Comparison of ENCODE assay signal across 8 cellular contexts in the genomic region with DNA sequence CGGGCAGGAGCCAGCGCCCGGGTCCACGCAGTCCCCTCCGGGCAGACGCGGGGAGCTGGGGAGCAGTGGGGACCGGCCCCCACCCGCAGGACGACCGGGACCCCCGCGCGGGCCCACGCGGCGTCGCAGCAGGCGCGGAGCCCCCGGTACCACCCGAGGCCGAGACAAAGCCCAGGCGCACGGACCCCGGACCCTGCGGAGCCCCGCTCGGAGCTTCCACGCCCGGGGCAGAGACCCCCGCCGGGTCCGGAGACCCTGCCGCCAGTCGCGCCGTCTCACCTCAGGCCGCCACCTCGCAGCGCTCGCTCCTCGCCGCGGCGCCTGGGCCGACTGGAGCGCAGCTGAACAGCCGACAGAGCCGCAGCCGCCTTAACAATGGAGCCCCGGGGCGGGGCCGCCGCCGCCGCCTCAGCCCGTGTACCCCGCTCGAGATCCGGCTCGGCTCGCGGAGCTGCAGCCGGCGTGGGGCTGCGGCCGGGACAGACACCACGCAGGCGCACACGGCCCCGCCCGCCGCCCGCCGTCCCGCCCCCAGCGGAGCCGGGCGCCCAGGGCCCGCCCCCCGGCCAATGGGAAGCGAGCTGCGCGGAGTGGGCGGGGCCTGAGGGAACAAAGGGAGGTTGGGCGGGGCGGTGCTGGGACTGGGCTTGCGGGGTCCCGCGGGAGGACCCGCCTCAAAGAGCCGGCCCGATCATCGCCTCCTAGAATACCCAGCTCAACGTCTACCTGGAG. TPM values are rescaled to one million over a fixed set of nuclear protein-coding genes. Genes with fewer than 3 reads are reported as not detected.
DNase-seq lines count a peak whose midpoint lies in the region; ATAC-seq lines count a peak whose summit lies in the region.

A gene with protein sequence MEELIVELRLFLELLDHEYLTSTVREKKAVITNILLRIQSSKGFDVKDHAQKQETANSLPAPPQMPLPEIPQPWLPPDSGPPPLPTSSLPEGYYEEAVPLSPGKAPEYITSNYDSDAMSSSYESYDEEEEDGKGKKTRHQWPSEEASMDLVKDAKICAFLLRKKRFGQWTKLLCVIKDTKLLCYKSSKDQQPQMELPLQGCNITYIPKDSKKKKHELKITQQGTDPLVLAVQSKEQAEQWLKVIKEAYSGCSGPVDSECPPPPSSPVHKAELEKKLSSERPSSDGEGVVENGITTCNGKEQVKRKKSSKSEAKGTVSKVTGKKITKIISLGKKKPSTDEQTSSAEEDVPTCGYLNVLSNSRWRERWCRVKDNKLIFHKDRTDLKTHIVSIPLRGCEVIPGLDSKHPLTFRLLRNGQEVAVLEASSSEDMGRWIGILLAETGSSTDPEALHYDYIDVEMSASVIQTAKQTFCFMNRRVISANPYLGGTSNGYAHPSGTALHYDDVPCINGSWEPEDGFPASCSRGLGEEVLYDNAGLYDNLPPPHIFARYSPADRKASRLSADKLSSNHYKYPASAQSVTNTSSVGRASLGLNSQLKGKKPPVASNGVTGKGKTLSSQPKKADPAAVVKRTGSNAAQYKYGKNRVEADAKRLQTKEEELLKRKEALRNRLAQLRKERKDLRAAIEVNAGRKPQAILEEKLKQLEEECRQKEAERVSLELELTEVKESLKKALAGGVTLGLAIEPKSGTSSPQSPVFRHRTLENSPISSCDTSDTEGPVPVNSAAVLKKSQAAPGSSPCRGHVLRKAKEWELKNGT (minus strand): TSS at position 485 of the 732 bp plus-strand sequence. CDS start 67,783 bp downstream, outside the sequence.

- H2BK15ac ChIP-seq in mesendoderm (replicated peaks; ENCODE audit: low read depth): no peak within 1 kb of the TSS

- no peaks in the 10 kb centered on the region for H3K36me3 ChIP-seq in mesendoderm (ENCODE audit: control insufficient read depth, insufficient read depth, low read length)

- ATAC-seq in GM18907 (IDR thresholded peaks at IDR 0.05; ENCODE audit: unreplicated experiment) (peak; percentile 86), HG03175 (IDR thresholded peaks at IDR 0.05; ENCODE audit: unreplicated experiment) (peak; percentile 92)

- H3K79me2 ChIP-seq in mesendoderm (ENCODE audit: control insufficient read depth, insufficient read depth, low read length): peaks cover 31% of the 10 kb centered on the region

- H2BK5ac ChIP-seq in mesendoderm (ENCODE audit: low read length): no peak within 1 kb of the TSS

- peaks cover 3% of the 10 kb centered on the region for H3K79me1 ChIP-seq in mesendoderm (ENCODE audit: low read length)

- peak within 1 kb of the TSS; percentile 91 for H3K23ac ChIP-seq in mesendoderm (ENCODE audit: low read length)

- peak within 1 kb of the TSS; percentile 76 for H3K4me3 ChIP-seq in mesendoderm (ENCODE audit: low read length)

- H3K18ac ChIP-seq in mesendoderm (ENCODE audit: low read length): peak within 1 kb of the TSS; percentile 19

- H3K27ac ChIP-seq in mesendoderm (ENCODE audit: low read depth, low read length): peak within 1 kb of the TSS; percentile 83

- H3K4ac ChIP-seq in mesendoderm (ENCODE audit: low read depth, low read length): peak within 1 kb of the TSS; percentile 7

- H3K27me3 ChIP-seq in mesendoderm (ENCODE audit: insufficient read depth, low read length, poor library complexity): no peaks in the 10 kb centered on the region

- H2AK5ac ChIP-seq in mesendoderm (ENCODE audit: low read length): no peak within 1 kb of the TSS

- DNase-seq in A172 (ENCODE audit: low spot score) (peak; percentile 60), NCI-H774 (lab: John Stamatoyannopoulos, UW) (peak; percentile 83), mesendoderm (peak; percentile 94)
- DNase-seq in activated CD8-positive, alpha-beta memory T cell treated with anti-CD3 and anti-CD28 coated beads, Interleukin-2, amount 50 U/mL, for 4 hours: peak; percentile 85
- DNase-seq in stimulated activated CD4-positive, alpha-beta T cell treated with anti-CD3 and anti-CD28 coated beads, TNF-alpha, amount 100 ng/mL, for 48 hours (ENCODE audit: low read depth in 3 of 3): peak; percentile 71 to 87 (median 76)

- in situ Hi-C loops in endometrial microvascular endothelial cells (cut with HindIII; ENCODE audit: inconsistent ontology term, low pct_unique_long_range_greater_than_20kb, low sequenced_read_pairs): loop anchor here (25.0 kb wide), 1 partner anchor 102 kb away; no protein-coding TSS in a partner anchor

- peak within 1 kb of the TSS; percentile 95 for H3K4me2 ChIP-seq in mesendoderm (ENCODE audit: low read length)

- H2BK120ac ChIP-seq in mesendoderm (ENCODE audit: low read depth, low read length): peak within 1 kb of the TSS; percentile 1

- H4K5ac ChIP-seq in mesendoderm (ENCODE audit: low read length): no peak within 1 kb of the TSS

- peak within 1 kb of the TSS; percentile 88 for H3K9ac ChIP-seq in mesendoderm (ENCODE audit: low read length)

- peak within 1 kb of the TSS; percentile 88 for H4K8ac ChIP-seq in mesendoderm (ENCODE audit: low read depth, low read length)

- H3K56ac ChIP-seq in mesendoderm (ENCODE audit: low read length): peak within 1 kb of the TSS; percentile 91

- H3K4me1 ChIP-seq in mesendoderm (ENCODE audit: control insufficient read depth, low read depth, low read length): peaks cover 9% of the 10 kb centered on the region

- WGBS in mesendoderm (ENCODE audit: extremely low coverage, insufficient coverage, low lambda C conversion rate): no CpG with 5 or more reads among the region's 96 CpGs

RNA-seq across cellular contexts. Expression of the gene that starts here (rescaled TPM):
- total RNA-seq in A172 (2014; rRNA removed; shearing (Covaris generic)): 29.9 and 32.9 TPM in 2 replicates
- total RNA-seq in endometrial microvascular endothelial cells (ENCODE audit: inconsistent ontology term): 95.8 TPM
- polyA plus RNA-seq in mesendoderm (2013, experiment 1 of 2): 11.2 TPM
- polyA plus RNA-seq in mesendoderm (2013, experiment 2 of 2): 11.4 TPM

Comparison
In these comparisons a context has a peak if more than half of its experiments do, and no peak if none do; other contexts are left out.
1. Peak in every context shown above with its lines: DNase-seq, ATAC-seq, H3K4me3 ChIP-seq and H3K27ac ChIP-seq.